Comparison of ENCODE assay signal across 10 cellular contexts in genomic region chr1:12276225-12276624, GRCh38. TPM values are rescaled to one million over a fixed set of nuclear protein-coding genes. Genes with fewer than 3 reads are reported as not detected.
DNase-seq lines count a peak whose midpoint lies in the region; ATAC-seq, FAIRE-seq and TF ChIP-seq lines count a peak whose summit lies in the region.
"Had no signal": no experiment of that assay in that cellular context is flagged by ENCODE, and none has a peak within 500 bp of the region (broad histone marks: within the 10 kb centered on the region; RNA-seq: fewer than 3 reads in every experiment).

No MANE protein-coding gene starts in this region.

- no peak overlapping the region for H3K4me3 ChIP-seq in GM12878

- no peak for TF ChIP-seq EP300 in GM12878 (IDR thresholded peaks at IDR 0.05; ENCODE audit: borderline replicate concordance in 1 of 2, control insufficient read depth in 1 of 2, low read depth in 2 of 2, low read length in 2 of 2)

- CTCF ChIA-PET in GM12878 (lab: Yijun Ruan, JAX), result interaction anchor here (0.8 to 10.7 kb wide), 7 partner anchors 12 to 382 kb away, joined by 3 to 74 read pairs (median 7); no protein-coding TSS in a partner anchor

- no peaks in the 10 kb centered on the region for H3K9me3 Mint-ChIP-seq in activated T-helper 2 cell treated with anti-CD3 and anti-CD28 coated beads, Interferon-gamma antibody, Interleukin-2, Interleukin-4, amounts not matched to agents 10 μg/mL and 5 μg/mL and 100 μg/mL, durations not matched to agents 14 hours and 24 hours and 36 hours
- H3K9me3 Mint-ChIP-seq: activated T-cell treated with anti-CD3 and anti-CD28 coated beads, Interleukin-2, amount 50 U/mL, for 72 hours; naive thymus-derived CD8-positive, alpha-beta T cell had no signal

- no peaks in the 10 kb centered on the region for H4K20me1 ChIP-seq in GM12878 (ENCODE audit: control insufficient read depth, insufficient read depth)

- no peaks in the 10 kb centered on the region for H3K9me3 ChIP-seq in GM12878 (replicated peaks; ENCODE audit: control insufficient read depth, insufficient read depth, low read length)

- peaks cover 1 to 23% of the 10 kb centered on the region in 2 experiments for H3K36me3 ChIP-seq in GM12878 (ENCODE audit: control insufficient read depth in 2 of 2, insufficient read depth in 2 of 2, low read length in 1 of 2)

- no peak overlapping the region for H3K4me3 Mint-ChIP-seq in activated T-helper 2 cell treated with anti-CD3 and anti-CD28 coated beads, Interferon-gamma antibody, Interleukin-2, Interleukin-4, amounts not matched to agents 10 μg/mL and 5 μg/mL and 100 μg/mL, durations not matched to agents 14 hours and 24 hours and 36 hours (ENCODE audit: low read depth)
- H3K4me3 Mint-ChIP-seq: activated T-cell treated with anti-CD3 and anti-CD28 coated beads, Interleukin-2, amount 50 U/mL, for 72 hours; naive thymus-derived CD8-positive, alpha-beta T cell had no signal

- no peaks in the 10 kb centered on the region for H3K27me3 ChIP-seq in GM12878 (replicated peaks in 1 of 2; ENCODE audit: control insufficient read depth in 2 of 2, insufficient read depth in 2 of 2, low read length in 1 of 2)

- no peak for TF ChIP-seq POLR2A in GM12878 (IDR thresholded peaks at IDR 0.05; ENCODE audit: low read depth, low read length)

- peak; percentile 23 to 34 (median 25); a peak in 3 of 6 replicates for TF ChIP-seq CTCF in GM12878 (IDR thresholded peaks at IDR 0.05 in 2 of 3, conservative IDR thresholded peaks at IDR 0.05 in 1 of 3; ENCODE audit: control insufficient read depth in 2 of 3, extremely low read depth in 1 of 3, insufficient read depth in 1 of 3, low read depth in 3 of 3, low read length in 3 of 3)

- no peak overlapping the region for H3K27ac ChIP-seq in GM12878 (ENCODE audit: control insufficient read depth, insufficient read depth)

- H3K9ac ChIP-seq in GM12878 (ENCODE audit: control insufficient read depth, insufficient read depth, low read length), result no peak overlapping the region

- H2AFZ ChIP-seq in GM12878 (ENCODE audit: control insufficient read depth, low read depth, low read length), result no peak overlapping the region

- POLR2A ChIA-PET in GM12878 (lab: Charles Lee), result interaction anchor here (0.5 to 1.3 kb wide), 3 partner anchors 124 to 1885 kb away, joined by 3 to 4 read pairs (median 4); no protein-coding TSS in a partner anchor

- no peaks in the 10 kb centered on the region for H3K4me1 Mint-ChIP-seq in activated T-helper 2 cell treated with anti-CD3 and anti-CD28 coated beads, Interferon-gamma antibody, Interleukin-2, Interleukin-4, amounts not matched to agents 10 μg/mL and 5 μg/mL and 100 μg/mL, durations not matched to agents 14 hours and 24 hours and 36 hours (ENCODE audit: low read depth)

- peak; percentile 6 for DNase-seq in stimulated activated CD4-positive, alpha-beta T cell treated with anti-CD3 and anti-CD28 coated beads, Interleukin-15, amount 100 ng/mL, for 24 hours
- DNase-seq in stimulated activated CD4-positive, alpha-beta T cell treated with anti-CD3 and anti-CD28 coated beads, Interleukin-12 subunit alpha, Interleukin-12 subunit beta, amount 100 ng/mL, for 4 hours, result no peak
- DNase-seq in GM12878 (ENCODE audit: low read depth, low spot score), result no peak
- peak; percentile 67 for DNase-seq in left kidney (ENCODE audit: low read depth, low spot score)
- no peak for DNase-seq in activated T-helper 2 cell treated with anti-CD3 and anti-CD28 coated beads, Interferon-gamma antibody, Interleukin-2, Interleukin-4, amounts not matched to agents 10 μg/mL and 5 μg/mL and 100 μg/mL, durations not matched to agents 14 hours and 24 hours and 36 hours (ENCODE audit: low spot score)
- no peak for DNase-seq in cortex of kidney (lab: John Stamatoyannopoulos, UW)
- no peak for DNase-seq in amygdala (lab: John Stamatoyannopoulos, UW)
- DNase-seq: activated T-cell treated with anti-CD3 and anti-CD28 coated beads, Interleukin-2, amount 50 U/mL, for 72 hours; naive thymus-derived CD8-positive, alpha-beta T cell had no signal

- peaks cover 68% of the 10 kb centered on the region for H3K36me3 Mint-ChIP-seq in activated T-helper 2 cell treated with anti-CD3 and anti-CD28 coated beads, Interferon-gamma antibody, Interleukin-2, Interleukin-4, amounts not matched to agents 10 μg/mL and 5 μg/mL and 100 μg/mL, durations not matched to agents 14 hours and 24 hours and 36 hours (ENCODE audit: low read depth)

- ATAC-seq in GM12878, result no peak
- no peak for ATAC-seq in HG02759 (IDR thresholded peaks at IDR 0.05; ENCODE audit: unreplicated experiment)
- ATAC-seq: activated T-cell treated with anti-CD3 and anti-CD28 coated beads, Interleukin-2, amount 50 U/mL, for 72 hours; naive thymus-derived CD8-positive, alpha-beta T cell had no signal

- no peak overlapping the region for H3K27ac Mint-ChIP-seq in activated T-helper 2 cell treated with anti-CD3 and anti-CD28 coated beads, Interferon-gamma antibody, Interleukin-2, Interleukin-4, amounts not matched to agents 10 μg/mL and 5 μg/mL and 100 μg/mL, durations not matched to agents 14 hours and 24 hours and 36 hours
- H3K27ac Mint-ChIP-seq: activated T-cell treated with anti-CD3 and anti-CD28 coated beads, Interleukin-2, amount 50 U/mL, for 72 hours had no signal

- 99% methylated on average over 7 of the region's 7 CpGs for WGBS in GM12878 (ENCODE audit: insufficient coverage, insufficient replicate concordance, low lambda C conversion rate, missing lambda C conversion rate)

- FAIRE-seq in GM12878 (lab: Jason Lieb, UNC), result no peak

- in situ Hi-C loops in GM12878 (cut with MboI), result no loop called here

- no peak for TF ChIP-seq RAD21 in GM12878 (IDR thresholded peaks at IDR 0.05; ENCODE audit: insufficient read depth, low read depth, low read length)

- intact Hi-C loops in GM12878 (cut with micrococcal nuclease; ENCODE audit: unreplicated experiment), result no loop called here
- intact Hi-C loops in activated T-helper 2 cell treated with anti-CD3 and anti-CD28 coated beads, Interferon-gamma antibody, Interleukin-2, Interleukin-4, amounts not matched to agents 10 μg/mL and 5 μg/mL and 100 μg/mL, durations not matched to agents 14 hours and 24 hours and 36 hours (cut with micrococcal nuclease), result no loop called here

- H3K79me2 ChIP-seq in GM12878 (ENCODE audit: control insufficient read depth, insufficient read depth, low read length), result no peaks in the 10 kb centered on the region

- TSS peak; percentile 63 for BruUV-seq in GM12878 (replicated peaks; lab: Mats Ljungman, UMichigan)

- H3K4me2 ChIP-seq in GM12878 (ENCODE audit: control insufficient read depth, insufficient read depth), result no peak overlapping the region

- H3K4me1 ChIP-seq in GM12878 (ENCODE audit: control insufficient read depth, insufficient read depth, low read length), result no peaks in the 10 kb centered on the region

- SMC1A ChIA-PET in GM12878 (lab: Charles Lee; ENCODE audit: uncharacterized antibody, unreplicated experiment), result interaction anchor here (1.0 to 3.6 kb wide), 8 partner anchors 12 to 383 kb away, joined by 3 to 20 read pairs (median 6); partner anchors contain the start of gene DHRS3

- RAD21 ChIA-PET in GM12878 (lab: Charles Lee; ENCODE audit: unreplicated experiment), result interaction anchor here (0.9 to 2.5 kb wide), 4 partner anchors 36 to 342 kb away, joined by 3 to 9 read pairs (median 4); partner anchors contain the start of gene DHRS3

- no peaks in the 10 kb centered on the region for H3K27me3 Mint-ChIP-seq in activated T-helper 2 cell treated with anti-CD3 and anti-CD28 coated beads, Interferon-gamma antibody, Interleukin-2, Interleukin-4, amounts not matched to agents 10 μg/mL and 5 μg/mL and 100 μg/mL, durations not matched to agents 14 hours and 24 hours and 36 hours (ENCODE audit: low read depth)
- H3K27me3 Mint-ChIP-seq: naive thymus-derived CD8-positive, alpha-beta T cell had no signal

TF ChIP-seq in GM12878, 131 proteins besides CTCF, POLR2A, EP300 and RAD21 (continues in another document):
- TF ChIP-seq POU2F2 (IDR thresholded peaks at IDR 0.05; ENCODE audit: borderline replicate concordance, low read depth, low read length) (no peak), BACH1 (IDR thresholded peaks at IDR 0.05; ENCODE audit: borderline replicate concordance) (no peak), SMAD5 (IDR thresholded peaks at IDR 0.05; ENCODE audit: low read depth) (no peak), ZBTB33 (IDR thresholded peaks at IDR 0.05) (no peak), SUZ12 (IDR thresholded peaks at IDR 0.05; ENCODE audit: unreplicated experiment) (no peak)

RNA-seq across cellular contexts. Expression of gene VPS13D, which starts 46.4 kb away (rescaled TPM):
- total RNA-seq in GM12878 (2013; cell fraction: nucleolus; rRNA removed), result 112 and 115 TPM in 2 replicates
- total RNA-seq in GM12878 (2014; rRNA removed), result 9.3 and 10.4 TPM in 2 replicates
- 12.2 and 12.9 TPM in 2 replicates for total RNA-seq in GM12878 (2014; rRNA removed; fragmentation: Illumina TruSeq; extraction: Trizol)
- total RNA-seq in GM12878 (2021), result 14.5 and 16.9 TPM in 2 replicates
- 7.0 TPM for polyA plus RNA-seq in GM12878 (2011; ENCODE audit: low read depth)
- 8.9 and 12.2 TPM in 2 replicates for polyA plus RNA-seq in GM12878 (2011; rRNA removed)
- 10.3 and 11.2 TPM in 2 replicates for polyA plus RNA-seq in GM12878 (2011; cell fraction: cytosol; rRNA removed)
- 19.0 and 22.1 TPM in 2 replicates for polyA plus RNA-seq in GM12878 (2011; cell fraction: nucleus; rRNA removed)
- 5.5 and 8.2 TPM in 2 replicates for polyA plus RNA-seq in GM12878 (2012)
- 10.0 TPM in 2 replicates for polyA plus RNA-seq in GM12878 (2014; fragmentation: Illumina TruSeq; extraction: Trizol)
- 1 to 10 TPM; 1.4 to 1.7 TPM for polyA plus RNA-seq in GM12878 (2014; fragmentation: Nextera tagmentation; extraction: Ambion mirVana)
- 7.7 and 11.8 TPM in 2 replicates for polyA plus RNA-seq in GM12878 (2014; rRNA removed)
- 1 to 10 TPM; 4.4 to 4.9 TPM for polyA plus RNA-seq in GM12878 (2016; fragmentation: Nextera tagmentation; extraction: Ambion mirVana)
- polyA minus RNA-seq in GM12878 (2011; rRNA and poly(A)+ RNA removed), result 43.6 and 46.2 TPM in 2 replicates
- 9.2 and 10.8 TPM in 2 replicates for polyA minus RNA-seq in GM12878 (2011; cell fraction: cytosol; rRNA and poly(A)+ RNA removed)
- polyA minus RNA-seq in GM12878 (2011; cell fraction: nucleus; rRNA and poly(A)+ RNA removed), result 50.2 and 76.0 TPM in 2 replicates
- 28.6 and 32.1 TPM in 2 replicates for total RNA-seq in activated T-helper 2 cell treated with anti-CD3 and anti-CD28 coated beads, Interferon-gamma antibody, Interleukin-2, Interleukin-4, amounts not matched to agents 10 μg/mL and 5 μg/mL and 100 μg/mL, durations not matched to agents 14 hours and 24 hours and 36 hours

Comparison
In these comparisons a context has a peak if more than half of its experiments do, and no peak if none do; other contexts are left out.
1. DNase-seq: peak in stimulated activated CD4-positive, alpha-beta T cell treated with anti-CD3 and anti-CD28 coated beads, Interleukin-15, amount 100 ng/mL, for 24 hours (single experiment) and left kidney (single experiment); none in stimulated activated CD4-positive, alpha-beta T cell treated with anti-CD3 and anti-CD28 coated beads, Interleukin-12 subunit alpha, Interleukin-12 subunit beta, amount 100 ng/mL, for 4 hours (single experiment), GM12878 (single experiment), activated T-helper 2 cell treated with anti-CD3 and anti-CD28 coated beads, Interferon-gamma antibody, Interleukin-2, Interleukin-4, amounts not matched to agents 10 μg/mL and 5 μg/mL and 100 μg/mL, durations not matched to agents 14 hours and 24 hours and 36 hours (single experiment), cortex of kidney (single experiment) and amygdala (0 of 56).